18 cellular contexts compared by ENCODE assay signal in the genomic region with DNA sequence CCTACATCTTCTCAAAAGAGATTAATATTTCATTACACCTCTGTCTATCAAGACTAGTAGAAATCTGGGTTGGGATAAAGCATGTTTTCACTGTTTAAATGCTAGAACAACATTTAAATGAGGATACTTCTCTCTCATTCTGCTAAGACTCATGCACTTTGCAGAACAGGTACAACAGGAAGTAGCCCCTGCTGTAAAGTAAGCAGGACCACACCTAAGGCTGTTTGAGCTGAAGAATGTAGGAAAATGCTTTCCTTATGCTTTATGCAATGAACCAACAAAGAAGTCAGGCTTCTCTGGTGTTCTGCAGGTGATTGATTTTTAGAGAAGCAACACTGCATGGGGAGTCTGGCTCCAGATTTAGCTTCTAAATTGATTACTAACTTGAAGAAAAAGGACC.
A peak's percentile ranks its signal among the peaks of the same experiment; 100 is the strongest.
DNase-seq lines count a peak whose midpoint lies in the region; ATAC-seq and TF ChIP-seq lines count a peak whose summit lies in the region.
"Had no signal": no experiment of that assay in that cellular context is flagged by ENCODE, and none has a peak within 500 bp of the region (broad histone marks: within the 10 kb centered on the region; RNA-seq: fewer than 3 reads in every experiment).

No MANE protein-coding gene starts in this region.

- DNase-seq in T47D (ENCODE audit: low read depth in 1 of 2, low spot score in 1 of 2): peak; percentile 42 to 91
- DNase-seq in breast epithelium (ENCODE audit: low spot score in 2 of 2): no peak
- DNase-seq in colonic mucosa: peak; percentile 43
- no peak for DNase-seq in left lung
- no peak for DNase-seq in osteoblast (ENCODE audit: insufficient read length, low spot score, missing footprints)
- no peak for DNase-seq in gastrocnemius medialis
- DNase-seq: MM.1S, NCI-H1105, NCI-H1694, NCI-H446 treated with DMSO at 0.1 percent for 48 hours, NCI-H82, Right ventricle myocardium superior had no signal

- H3K27me3 ChIP-seq in breast epithelium: no peaks in the 10 kb centered on the region
- H3K27me3 ChIP-seq in colonic mucosa: no peaks in the 10 kb centered on the region
- H3K27me3 ChIP-seq in left lung: no peaks in the 10 kb centered on the region
- no peaks in the 10 kb centered on the region for H3K27me3 ChIP-seq in osteoblast (ENCODE audit: insufficient read depth, low read length)
- H3K27me3 ChIP-seq in gastrocnemius medialis: no peaks in the 10 kb centered on the region

- no peak overlapping the region for H3K27ac Mint-ChIP-seq in stimulated activated memory B cell treated with anti-CD40 and anti-IgM and Interleukin-4, amounts not matched to agents 10 μg/mL and 1 μg/mL and 100 μg/mL, for 72 hours

- H3K4me1 Mint-ChIP-seq in stimulated activated memory B cell treated with anti-CD40 and anti-IgM and Interleukin-4, amounts not matched to agents 10 μg/mL and 1 μg/mL and 100 μg/mL, for 72 hours: no peaks in the 10 kb centered on the region

- peak; percentile 83 for ATAC-seq in left lung
- no peak for ATAC-seq in stimulated activated memory B cell treated with anti-CD40 and anti-IgM and Interleukin-4, amounts not matched to agents 10 μg/mL and 1 μg/mL and 100 μg/mL, for 72 hours
- no peak for ATAC-seq in gastrocnemius medialis
- ATAC-seq: A549, Panc1, SK-N-SH treated with all-trans-retinoic acid at 6 μM for 48 hours had no signal

- H3K9me3 Mint-ChIP-seq in stimulated activated memory B cell treated with anti-CD40 and anti-IgM and Interleukin-4, amounts not matched to agents 10 μg/mL and 1 μg/mL and 100 μg/mL, for 72 hours: peaks cover 15% of the 10 kb centered on the region

- H3K9ac ChIP-seq in colonic mucosa (ENCODE audit: low read depth in 2 of 2, low read length in 2 of 2): no peak overlapping the region

- TF ChIP-seq CTCF in breast epithelium (IDR thresholded peaks at IDR 0.05) (no peak), colonic mucosa (IDR thresholded peaks at IDR 0.05) (no peak), left lung (IDR thresholded peaks at IDR 0.05) (no peak), osteoblast (IDR thresholded peaks at IDR 0.05; ENCODE audit: extremely low read depth, low read depth, low read length) (no peak), gastrocnemius medialis (IDR thresholded peaks at IDR 0.05 in 4 of 5, conservative IDR thresholded peaks at IDR 0.05 in 1 of 5) (no peak)

- no peaks in the 10 kb centered on the region for H3K9me3 ChIP-seq in breast epithelium
- no peaks in the 10 kb centered on the region for H3K9me3 ChIP-seq in colonic mucosa
- peaks cover 0 to 12% of the 10 kb centered on the region in 2 donors for H3K9me3 ChIP-seq in left lung
- H3K9me3 ChIP-seq in osteoblast (ENCODE audit: low read depth, low read length): no peaks in the 10 kb centered on the region
- H3K9me3 ChIP-seq in gastrocnemius medialis: no peaks in the 10 kb centered on the region

- H3K4me3 ChIP-seq in breast epithelium: no peak overlapping the region
- H3K4me3 ChIP-seq in colonic mucosa: no peak overlapping the region
- no peak overlapping the region for H3K4me3 ChIP-seq in left lung
- no peak overlapping the region for H3K4me3 ChIP-seq in urinary bladder (ENCODE audit: low read depth, low read length)
- H3K4me3 ChIP-seq in osteoblast (ENCODE audit: insufficient read depth, low read length): no peak overlapping the region
- no peak overlapping the region for H3K4me3 ChIP-seq in gastrocnemius medialis
- H3K4me3 ChIP-seq: A549 had no signal

- H3K27ac ChIP-seq in breast epithelium (no peak overlapping the region), colonic mucosa (peak overlapping the region; percentile 44), left lung (no peak overlapping the region), urinary bladder (ENCODE audit: low read depth) (peak overlapping the region; percentile 33), osteoblast (ENCODE audit: low read depth, low read length) (no peak overlapping the region), gastrocnemius medialis (no peak overlapping the region)
- H3K27ac ChIP-seq: A549, C4-2B had no signal

- no peaks in the 10 kb centered on the region for H4K20me1 ChIP-seq in osteoblast (ENCODE audit: insufficient read depth, low read length)

- H3K36me3 ChIP-seq in breast epithelium (no peaks in the 10 kb centered on the region), colonic mucosa (no peaks in the 10 kb centered on the region), left lung (no peaks in the 10 kb centered on the region), urinary bladder (ENCODE audit: insufficient read depth) (no peaks in the 10 kb centered on the region), osteoblast (ENCODE audit: insufficient read depth, low read length) (no peaks in the 10 kb centered on the region), gastrocnemius medialis (no peaks in the 10 kb centered on the region)

- H3K4me3 Mint-ChIP-seq in stimulated activated memory B cell treated with anti-CD40 and anti-IgM and Interleukin-4, amounts not matched to agents 10 μg/mL and 1 μg/mL and 100 μg/mL, for 72 hours: no peak overlapping the region

- no peaks in the 10 kb centered on the region for H3K27me3 Mint-ChIP-seq in stimulated activated memory B cell treated with anti-CD40 and anti-IgM and Interleukin-4, amounts not matched to agents 10 μg/mL and 1 μg/mL and 100 μg/mL, for 72 hours

- no peaks in the 10 kb centered on the region for H3K4me1 ChIP-seq in breast epithelium
- peaks cover 6% of the 10 kb centered on the region for H3K4me1 ChIP-seq in colonic mucosa
- no peaks in the 10 kb centered on the region for H3K4me1 ChIP-seq in left lung
- no peaks in the 10 kb centered on the region for H3K4me1 ChIP-seq in urinary bladder (ENCODE audit: insufficient read depth)
- H3K4me1 ChIP-seq in osteoblast (ENCODE audit: insufficient read depth, low read length): no peaks in the 10 kb centered on the region
- H3K4me1 ChIP-seq in gastrocnemius medialis: no peaks in the 10 kb centered on the region
- H3K4me1 ChIP-seq: A549 had no signal

- H3K79me2 ChIP-seq in osteoblast (ENCODE audit: insufficient read depth, low read length): no peaks in the 10 kb centered on the region

- intact Hi-C loops in breast epithelium (cut with DNase I; ENCODE audit: low total_unique reads) (no loop called here), colonic mucosa (cut with DNase I) (no loop called here), left lung (cut with DNase I) (no loop called here), gastrocnemius medialis (cut with DNase I; ENCODE audit: low total_unique reads) (no loop called here)

- in situ Hi-C loops in T47D (cut with HindIII; ENCODE audit: low pct_unique_long_range_greater_than_20kb, low sequenced_read_pairs) (no loop called here), gastrocnemius medialis (cut with MboI; ENCODE audit: low sequenced_read_pairs in 4 of 4) (no loop called here)

- no peaks in the 10 kb centered on the region for H3K36me3 Mint-ChIP-seq in stimulated activated memory B cell treated with anti-CD40 and anti-IgM and Interleukin-4, amounts not matched to agents 10 μg/mL and 1 μg/mL and 100 μg/mL, for 72 hours

- no peak overlapping the region for H2AFZ ChIP-seq in osteoblast (ENCODE audit: low read length)

- H3K4me2 ChIP-seq in osteoblast (ENCODE audit: insufficient read depth, low read length): no peak overlapping the region
- H3K4me2 ChIP-seq: A549 had no signal

- TF ChIP-seq POLR2A in breast epithelium (IDR thresholded peaks at IDR 0.05) (no peak), gastrocnemius medialis (IDR thresholded peaks at IDR 0.05) (no peak)

Comparison
In these comparisons a context has a peak if more than half of its experiments do, and no peak if none do; other contexts are left out.
1. DNase-seq: peak in T47D (2 of 2) and colonic mucosa (single experiment); none in breast epithelium (0 of 2), left lung (0 of 2), osteoblast (single experiment) and gastrocnemius medialis (0 of 2).
2. H3K27ac ChIP-seq: peak in colonic mucosa (single experiment) and urinary bladder (single experiment); none in breast epithelium (0 of 2), left lung (0 of 2), osteoblast (single experiment) and gastrocnemius medialis (0 of 4).